9 cellular contexts compared by ENCODE assay signal in genomic region chr20:16821211-16822089, GRCh38.
DNase-seq lines count a peak whose midpoint lies in the region; ATAC-seq and TF ChIP-seq lines count a peak whose summit lies in the region.
"Had no signal": no experiment of that assay in that cellular context is flagged by ENCODE, and none has a peak within 500 bp of the region (broad histone marks: within the 10 kb centered on the region; RNA-seq: fewer than 3 reads in every experiment).

No MANE protein-coding gene starts in this region.

- DNase-seq in activated naive CD4-positive, alpha-beta T cell treated with anti-CD3 and anti-CD28 coated beads for 36 hours = peak; percentile 38
- no peak for DNase-seq in activated naive CD4-positive, alpha-beta T cell treated with anti-CD3 and anti-CD28 coated beads, Interleukin-2, amount 50 U/mL, for 16 hours
- peak; percentile 7 for DNase-seq in HFFc6
- DNase-seq in NCI-H2081 treated with DMSO at 0.1 percent for 48 hours (lab: John Stamatoyannopoulos, UW) = peak; percentile 40
- DNase-seq in activated CD4-positive, alpha-beta T cell treated with anti-CD3 and anti-CD28 coated beads, Interleukin-2, amount 50 U/mL, for 48 hours = peak; percentile 7 to 21
- peak; percentile 17 for DNase-seq in hepatic stellate cell (ENCODE audit: low spot score)
- peak; percentile 25 for DNase-seq in stimulated activated CD8-positive, alpha-beta memory T cell treated with anti-CD3 and anti-CD28 coated beads, Interleukin-4, amount 100 ng/mL, for 48 hours

- CTCF ChIA-PET in activated naive CD4-positive, alpha-beta T cell treated with anti-CD3 and anti-CD28 coated beads for 36 hours (lab: Charles Lee) = interaction anchor here (0.6 to 4.8 kb wide), 28 partner anchors 8 to 1651 kb away, joined by 3 to 118 read pairs (median 4); no protein-coding TSS in a partner anchor

- peak; percentile 93 for TF ChIP-seq CTCF in HFFc6 (IDR thresholded peaks at IDR 0.05)

- H3K4me3 Mint-ChIP-seq in activated naive CD4-positive, alpha-beta T cell treated with anti-CD3 and anti-CD28 coated beads for 36 hours = no peak overlapping the region
- no peak overlapping the region for H3K4me3 Mint-ChIP-seq in HFFc6
- H3K4me3 Mint-ChIP-seq: stimulated activated naive CD8-positive, alpha-beta T cell treated with anti-CD3 and anti-CD28 coated beads, Interleukin-15, Interleukin-2, amounts not matched to agents 100 ng/mL and 50 ng/mL, for 24 hours had no signal

- no peaks in the 10 kb centered on the region for H3K36me3 Mint-ChIP-seq in activated naive CD4-positive, alpha-beta T cell treated with anti-CD3 and anti-CD28 coated beads for 36 hours (ENCODE audit: low read depth)
- H3K36me3 Mint-ChIP-seq in HFFc6 (ENCODE audit: low read depth) = no peaks in the 10 kb centered on the region

- intact Hi-C loops in activated naive CD4-positive, alpha-beta T cell treated with anti-CD3 and anti-CD28 coated beads for 36 hours (cut with micrococcal nuclease) = loop anchor here (1.0 to 2.0 kb wide), 2 partner anchors 19 to 303 kb away; no protein-coding TSS in a partner anchor

- peaks cover 18% of the 10 kb centered on the region for H3K27me3 Mint-ChIP-seq in activated naive CD4-positive, alpha-beta T cell treated with anti-CD3 and anti-CD28 coated beads for 36 hours (ENCODE audit: low read depth)
- H3K27me3 Mint-ChIP-seq in HFFc6 (ENCODE audit: insufficient read depth) = no peaks in the 10 kb centered on the region

- no peaks in the 10 kb centered on the region for H3K4me1 Mint-ChIP-seq in activated naive CD4-positive, alpha-beta T cell treated with anti-CD3 and anti-CD28 coated beads for 36 hours (ENCODE audit: low read depth)
- no peaks in the 10 kb centered on the region for H3K4me1 Mint-ChIP-seq in HFFc6 (ENCODE audit: low read depth)

- no peak overlapping the region for H3K27ac Mint-ChIP-seq in activated naive CD4-positive, alpha-beta T cell treated with anti-CD3 and anti-CD28 coated beads for 36 hours
- H3K27ac Mint-ChIP-seq in HFFc6 = no peak overlapping the region
- H3K27ac Mint-ChIP-seq: stimulated activated naive CD8-positive, alpha-beta T cell treated with anti-CD3 and anti-CD28 coated beads, Interleukin-15, Interleukin-2, amounts not matched to agents 100 ng/mL and 50 ng/mL, for 24 hours had no signal

- ATAC-seq in GM19324 (IDR thresholded peaks at IDR 0.05; ENCODE audit: low FRiP score, unreplicated experiment) = no peak

- peaks cover 2% of the 10 kb centered on the region for H3K9me3 Mint-ChIP-seq in activated naive CD4-positive, alpha-beta T cell treated with anti-CD3 and anti-CD28 coated beads for 36 hours
- H3K9me3 Mint-ChIP-seq in HFFc6 = no peaks in the 10 kb centered on the region
